ENCODE assay signal across 8 cellular contexts in the genomic region with DNA sequence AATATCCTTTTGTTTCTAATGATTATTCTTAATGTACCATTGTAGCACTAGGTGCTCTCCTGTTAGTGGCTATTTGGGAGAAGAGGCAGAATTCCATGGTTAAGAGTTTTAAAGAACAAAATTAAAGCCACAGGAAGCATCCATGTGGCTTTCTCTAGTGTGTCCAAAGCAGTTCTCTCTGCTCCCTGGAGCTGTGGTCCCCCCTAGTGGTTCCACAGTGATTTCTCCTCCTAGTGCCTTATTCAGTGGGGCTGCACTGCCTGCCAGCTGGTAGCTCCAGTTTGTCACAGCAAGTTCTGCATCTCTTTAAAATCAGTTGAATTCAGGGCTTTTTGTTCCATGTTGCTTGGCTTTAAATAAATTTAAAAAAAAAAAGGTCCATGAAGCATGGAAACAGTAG. TPM values are rescaled to one million over a fixed set of nuclear protein-coding genes. Genes with fewer than 3 reads are reported as not detected.
DNase-seq lines count a peak whose midpoint lies in the region; ATAC-seq and TF ChIP-seq lines count a peak whose summit lies in the region.

No MANE protein-coding gene starts in this region.

- no peaks in the 10 kb centered on the region for H3K36me3 Mint-ChIP-seq in endothelial cell (ENCODE audit: low read depth, unreplicated experiment)

- peaks cover 11% of the 10 kb centered on the region for H3K4me1 Mint-ChIP-seq in endothelial cell (ENCODE audit: unreplicated experiment)

- H3K27ac Mint-ChIP-seq in endothelial cell (ENCODE audit: unreplicated experiment), result no peak overlapping the region

- H3K27me3 Mint-ChIP-seq in endothelial cell (ENCODE audit: unreplicated experiment), result peaks cover 3% of the 10 kb centered on the region

- TF ChIP-seq CTCF in AG09319 (IDR thresholded peaks at IDR 0.05; ENCODE audit: low read depth, low read length) (peak; percentile 88), endothelial cell (IDR thresholded peaks at IDR 0.05; ENCODE audit: unreplicated experiment) (no peak)

- H3K4me3 Mint-ChIP-seq in endothelial cell (ENCODE audit: unreplicated experiment), result no peak overlapping the region

- H3K9me3 Mint-ChIP-seq in endothelial cell (ENCODE audit: unreplicated experiment), result no peaks in the 10 kb centered on the region

- ATAC-seq in GM19351 (IDR thresholded peaks at IDR 0.05; ENCODE audit: unreplicated experiment), result peak; percentile 55
- no peak for ATAC-seq in HG02798 (IDR thresholded peaks at IDR 0.05; ENCODE audit: poor library complexity, unreplicated experiment)

- DNase-seq in AG09319 (ENCODE audit: extremely low read depth, low read depth), result peak; percentile 30
- peak; percentile 71 for DNase-seq in RKO (ENCODE audit: low spot score)
- DNase-seq in endothelial cell (ENCODE audit: low spot score), result peak; percentile 67
- peak; percentile 78 for DNase-seq in medulla oblongata (ENCODE audit: extremely low spot score)
- no peak for DNase-seq in activated CD8-positive, alpha-beta memory T cell treated with anti-CD3 and anti-CD28 coated beads for 24 hours
- no peak for DNase-seq in stimulated activated CD4-positive, alpha-beta T cell treated with anti-CD3 and anti-CD28 coated beads, Interleukin-1b, Interleukin-23, amount 100 ng/mL, for 48 hours

RNA-seq across cellular contexts. Expression of a gene that starts 39.6 kb away (rescaled TPM):
- 24.6 TPM for total RNA-seq in endothelial cell (ENCODE audit: unreplicated experiment)

Comparison
In these comparisons a context has a peak if more than half of its experiments do, and no peak if none do; other contexts are left out.
1. DNase-seq: peak in AG09319 (single experiment), RKO (single experiment), endothelial cell (single experiment) and medulla oblongata (single experiment); none in activated CD8-positive, alpha-beta memory T cell treated with anti-CD3 and anti-CD28 coated beads for 24 hours (single experiment) and stimulated activated CD4-positive, alpha-beta T cell treated with anti-CD3 and anti-CD28 coated beads, Interleukin-1b, Interleukin-23, amount 100 ng/mL, for 48 hours (single experiment).